Comparison of ENCODE assay signal across 6 cellular contexts in the genomic region with DNA sequence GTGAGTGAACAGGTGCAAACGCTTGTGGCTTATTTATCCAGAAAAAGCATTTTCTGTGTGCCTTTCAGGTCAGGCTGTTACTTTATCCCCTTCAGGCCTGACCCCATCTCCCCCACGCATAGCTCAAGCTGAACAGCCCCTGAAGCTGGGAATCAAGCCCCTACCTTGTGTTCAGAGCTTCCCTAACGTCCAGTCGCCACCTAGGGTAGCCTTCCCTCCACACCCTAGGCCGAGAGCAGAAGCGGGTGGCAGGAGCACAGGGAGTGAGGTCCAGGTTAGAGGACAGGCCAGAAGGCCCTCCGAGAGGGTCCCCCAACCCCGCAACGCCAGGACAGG. TPM values are rescaled to one million over a fixed set of nuclear protein-coding genes. Genes with fewer than 3 reads are reported as not detected.
DNase-seq lines count a peak whose midpoint lies in the region; ATAC-seq lines count a peak whose summit lies in the region.

No MANE protein-coding gene starts in this region.

- peaks cover 6% of the 10 kb centered on the region for H3K4me1 ChIP-seq in effector memory CD4-positive, alpha-beta T cell (ENCODE audit: control insufficient read depth, insufficient read depth, low read length, poor library complexity, severe bottlenecking)
- peaks cover 3% of the 10 kb centered on the region for H3K4me1 ChIP-seq in rectal smooth muscle tissue (ENCODE audit: control insufficient read depth, insufficient read depth, low read length)

- peaks cover 6% of the 10 kb centered on the region for H3K36me3 ChIP-seq in effector memory CD4-positive, alpha-beta T cell (ENCODE audit: control insufficient read depth, insufficient read depth, low read length)
- H3K36me3 ChIP-seq in rectal smooth muscle tissue (ENCODE audit: control insufficient read depth, insufficient read depth, low read length) = no peaks in the 10 kb centered on the region

- peak overlapping the region in 1 of 3 donors; percentile 66 for H3K27ac Mint-ChIP-seq in IgD-negative memory B cell

- H3K27me3 ChIP-seq in effector memory CD4-positive, alpha-beta T cell (replicated peaks; ENCODE audit: control insufficient read depth, insufficient read depth, low read length, poor library complexity, severe bottlenecking) = no peaks in the 10 kb centered on the region
- H3K27me3 ChIP-seq in rectal smooth muscle tissue (ENCODE audit: control insufficient read depth, insufficient read depth, low read length) = no peaks in the 10 kb centered on the region

- peak overlapping the region; percentile 39 for H3K4me3 ChIP-seq in effector memory CD4-positive, alpha-beta T cell (ENCODE audit: insufficient read depth, low read depth, low read length, poor library complexity, severe bottlenecking)
- H3K4me3 ChIP-seq in rectal smooth muscle tissue (ENCODE audit: low read length) = peak overlapping the region; percentile 57

- no peaks in the 10 kb centered on the region for H3K9me3 Mint-ChIP-seq in IgD-negative memory B cell

- no peak overlapping the region for H3K27ac ChIP-seq in effector memory CD4-positive, alpha-beta T cell (ENCODE audit: insufficient read depth, low read length, poor library complexity, severe bottlenecking)
- no peak overlapping the region for H3K27ac ChIP-seq in rectal smooth muscle tissue (ENCODE audit: low read depth, low read length)

- H3K27me3 Mint-ChIP-seq in IgD-negative memory B cell = no peaks in the 10 kb centered on the region

- H3K4me3 Mint-ChIP-seq in IgD-negative memory B cell = peak overlapping the region; percentile 71 to 86 (median 83)

- H3K9ac ChIP-seq in rectal smooth muscle tissue (ENCODE audit: low read length) = peak overlapping the region; percentile 21

- no peaks in the 10 kb centered on the region for H3K36me3 Mint-ChIP-seq in IgD-negative memory B cell

- H3K4me1 Mint-ChIP-seq in IgD-negative memory B cell = peaks cover 6 to 9% (median 6%) of the 10 kb centered on the region in 3 donors

- no peak for DNase-seq in effector memory CD4-positive, alpha-beta T cell
- DNase-seq in medulla oblongata (ENCODE audit: extremely low spot score) (no peak), NCI-H510A (lab: John Stamatoyannopoulos, UW) (no peak)

- no peak for ATAC-seq in GM18873 (IDR thresholded peaks at IDR 0.05; ENCODE audit: low FRiP score, unreplicated experiment)

- H3K9me3 ChIP-seq in effector memory CD4-positive, alpha-beta T cell (ENCODE audit: control insufficient read depth, low read length) = no peaks in the 10 kb centered on the region

RNA-seq across cellular contexts. Expression of gene SEMA4G, which starts 0.5 kb away (rescaled TPM):
- not detected for polyA plus RNA-seq in IgD-negative memory B cell

RNA-seq across cellular contexts. Expression of gene MRPL43, which starts 18.5 kb away (rescaled TPM):
- polyA plus RNA-seq in IgD-negative memory B cell = 120 TPM

RNA-seq across cellular contexts. Expression of gene TWNK, which starts 18.5 kb away (rescaled TPM):
- polyA plus RNA-seq in IgD-negative memory B cell = 13.6 TPM

RNA-seq across cellular contexts. Expression of gene LZTS2, which starts 30.8 kb away (rescaled TPM):
- 17.5 TPM for polyA plus RNA-seq in IgD-negative memory B cell

RNA-seq across cellular contexts. Expression of gene SLF2, which starts 56.0 kb away (rescaled TPM):
- 12.7 TPM for polyA plus RNA-seq in IgD-negative memory B cell
